8 cellular contexts compared by ENCODE assay signal in the genomic region with DNA sequence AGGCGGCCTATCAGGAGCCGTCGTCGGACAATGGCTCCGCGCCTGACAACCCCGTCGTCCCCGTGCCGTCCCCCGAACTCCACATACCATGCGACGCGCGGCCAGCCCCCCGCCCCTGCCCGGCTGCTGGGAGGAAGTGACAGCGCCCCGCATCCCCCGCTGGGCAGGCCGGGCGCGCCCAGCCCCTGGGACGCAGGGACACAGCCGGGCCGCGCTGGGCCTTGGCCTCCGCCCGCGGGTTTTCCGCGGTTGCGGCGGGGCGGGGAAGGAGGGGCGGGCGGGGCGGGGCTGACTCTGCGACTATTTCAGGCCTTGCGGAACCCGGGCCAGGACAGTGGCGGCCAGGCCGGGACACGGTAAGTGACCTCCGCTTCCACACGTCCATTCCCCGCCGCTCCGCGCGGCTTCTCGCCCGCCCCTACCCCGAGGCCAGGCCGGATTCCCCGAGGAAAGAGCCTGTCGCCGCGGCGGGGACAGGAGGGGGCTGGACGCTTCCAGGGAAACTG. TPM values are rescaled to one million over a fixed set of nuclear protein-coding genes. Genes with fewer than 3 reads are reported as not detected.
DNase-seq lines count a peak whose midpoint lies in the region; ATAC-seq, FAIRE-seq and TF ChIP-seq lines count a peak whose summit lies in the region.

A gene with protein sequence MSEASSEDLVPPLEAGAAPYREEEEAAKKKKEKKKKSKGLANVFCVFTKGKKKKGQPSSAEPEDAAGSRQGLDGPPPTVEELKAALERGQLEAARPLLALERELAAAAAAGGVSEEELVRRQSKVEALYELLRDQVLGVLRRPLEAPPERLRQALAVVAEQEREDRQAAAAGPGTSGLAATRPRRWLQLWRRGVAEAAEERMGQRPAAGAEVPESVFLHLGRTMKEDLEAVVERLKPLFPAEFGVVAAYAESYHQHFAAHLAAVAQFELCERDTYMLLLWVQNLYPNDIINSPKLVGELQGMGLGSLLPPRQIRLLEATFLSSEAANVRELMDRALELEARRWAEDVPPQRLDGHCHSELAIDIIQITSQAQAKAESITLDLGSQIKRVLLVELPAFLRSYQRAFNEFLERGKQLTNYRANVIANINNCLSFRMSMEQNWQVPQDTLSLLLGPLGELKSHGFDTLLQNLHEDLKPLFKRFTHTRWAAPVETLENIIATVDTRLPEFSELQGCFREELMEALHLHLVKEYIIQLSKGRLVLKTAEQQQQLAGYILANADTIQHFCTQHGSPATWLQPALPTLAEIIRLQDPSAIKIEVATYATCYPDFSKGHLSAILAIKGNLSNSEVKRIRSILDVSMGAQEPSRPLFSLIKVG (plus strand): TSS at position 334 of the 506 bp plus-strand sequence. CDS start 2,997 bp downstream, outside the sequence.

- no peaks in the 10 kb centered on the region; the same call in 1 of the 2 replicates for H3K9me3 ChIP-seq in AG04450 (ENCODE audit: control insufficient read depth, insufficient read depth, low read length)
- H3K9me3 ChIP-seq in H9 (ENCODE audit: control insufficient read depth, low read depth, low read length) = no peaks in the 10 kb centered on the region
- no peaks in the 10 kb centered on the region for H3K9me3 ChIP-seq in GM12878 (replicated peaks; ENCODE audit: control insufficient read depth, insufficient read depth, low read length)

- no peaks in the 10 kb centered on the region for H3K36me3 ChIP-seq in GM12878 (ENCODE audit: control insufficient read depth in 2 of 2, insufficient read depth in 2 of 2, low read length in 1 of 2)

- no peak within 1 kb of the TSS for H3K4ac ChIP-seq in H9 (ENCODE audit: low read depth, low read length)

- intact Hi-C loops in GM12878 (cut with micrococcal nuclease; ENCODE audit: unreplicated experiment) = no loop called here

- no peaks in the 10 kb centered on the region for H3K79me2 ChIP-seq in H9 (ENCODE audit: insufficient read depth, low read length)
- H3K79me2 ChIP-seq in GM12878 (ENCODE audit: control insufficient read depth, insufficient read depth, low read length) = peaks cover 21% of the 10 kb centered on the region

- H3K27ac ChIP-seq in AG04450 (ENCODE audit: low read depth, low read length) = peak within 1 kb of the TSS; percentile 11
- no peak within 1 kb of the TSS for H3K27ac ChIP-seq in H9 (ENCODE audit: insufficient read length, low read depth, low read length)
- H3K27ac ChIP-seq in GM12878 (ENCODE audit: control insufficient read depth, insufficient read depth) = peak within 1 kb of the TSS; percentile 61
- H3K27ac ChIP-seq in layer of hippocampus (ENCODE audit: low read depth, low read length) = peak within 1 kb of the TSS; percentile 74

- H3K4me3 ChIP-seq in AG04450 (ENCODE audit: low read depth, low read length) (peak within 1 kb of the TSS; percentile 45), GM12878 (peak within 1 kb of the TSS; percentile 79)

- no peak within 1 kb of the TSS for H2BK120ac ChIP-seq in H9 (ENCODE audit: low read depth, low read length, poor library complexity, severe bottlenecking)

- no peak within 1 kb of the TSS for H2AK5ac ChIP-seq in H9 (ENCODE audit: insufficient read length, low read length)

- CTCF ChIA-PET in AG04450 (lab: Charles Lee) = interaction anchor here (1.5 kb wide), 1 partner anchor 18 kb away, joined by 3 read pairs; no protein-coding TSS in a partner anchor
- CTCF ChIA-PET in GM12878 (lab: Yijun Ruan, JAX) = interaction anchor here (0.6 to 3.2 kb wide), 6 partner anchors 10 to 169 kb away, joined by 3 to 19 read pairs (median 4); no protein-coding TSS in a partner anchor

- no peaks in the 10 kb centered on the region for H3K9me3 Mint-ChIP-seq in H9
- H3K9me3 Mint-ChIP-seq in stimulated activated naive CD8-positive, alpha-beta T cell treated with anti-CD3 and anti-CD28 coated beads, Interleukin-15, amount 100 ng/mL, for 72 hours = no peaks in the 10 kb centered on the region

- H3K79me1 ChIP-seq in H9 (ENCODE audit: insufficient read depth, low read depth, low read length, poor library complexity, severe bottlenecking) = no peaks in the 10 kb centered on the region

- H3K9ac ChIP-seq in H9 (ENCODE audit: extremely low read depth, insufficient read length, low read length) (no peak within 1 kb of the TSS), GM12878 (ENCODE audit: control insufficient read depth, insufficient read depth, low read length) (peak within 1 kb of the TSS; percentile 75)

- no TSS peak for BruUV-seq in GM12878 (replicated peaks; lab: Mats Ljungman, UMichigan)

- peak within 1 kb of the TSS; percentile 57 to 68; a peak in 4 of 5 replicates for H3K4me3 Mint-ChIP-seq in H9
- H3K4me3 Mint-ChIP-seq in stimulated activated naive CD8-positive, alpha-beta T cell treated with anti-CD3 and anti-CD28 coated beads, Interleukin-15, amount 100 ng/mL, for 72 hours = peak within 1 kb of the TSS; percentile 37 to 72

- H3K4me1 ChIP-seq in H9 (ENCODE audit: insufficient read depth, low read length) (peaks cover 4% of the 10 kb centered on the region; the same call in 1 of the 2 replicates), GM12878 (ENCODE audit: control insufficient read depth, insufficient read depth, low read length) (peaks cover 21% of the 10 kb centered on the region)

- SMC1A ChIA-PET in GM12878 (lab: Charles Lee; ENCODE audit: uncharacterized antibody, unreplicated experiment) = interaction anchor here (1.2 kb wide), 1 partner anchor 17 kb away, joined by 4 read pairs; no protein-coding TSS in a partner anchor

- no peak within 1 kb of the TSS for H4K8ac ChIP-seq in H9 (replicated peaks; ENCODE audit: insufficient read length, low read depth, low read length)

- peak within 1 kb of the TSS; percentile 61; the same call in 1 of the 2 replicates for H3K14ac ChIP-seq in H9 (ENCODE audit: insufficient read depth, low read length)

- no peak within 1 kb of the TSS for H2BK15ac ChIP-seq in H9 (ENCODE audit: low read depth, low read length)

- RAD21 ChIA-PET in GM12878 (lab: Charles Lee; ENCODE audit: unreplicated experiment) = interaction anchor here (0.9 kb wide), 1 partner anchor 18 kb away, joined by 4 read pairs; no protein-coding TSS in a partner anchor

- TF ChIP-seq RAD21 in GM12878 (IDR thresholded peaks at IDR 0.05; ENCODE audit: insufficient read depth, low read depth, low read length) = no peak

- POLR2A ChIA-PET in AG04450 (lab: Yijun Ruan, JAX) (no interaction called here), GM12878 (lab: Charles Lee) (interaction anchor here (1.0 kb wide), 1 partner anchor 15 kb away, joined by 4 read pairs; no protein-coding TSS in a partner anchor)

- H3K27me3 Mint-ChIP-seq in H9 (ENCODE audit: low read depth) = peaks cover 38% of the 10 kb centered on the region
- peaks cover 49% of the 10 kb centered on the region for H3K27me3 Mint-ChIP-seq in stimulated activated naive CD8-positive, alpha-beta T cell treated with anti-CD3 and anti-CD28 coated beads, Interleukin-15, amount 100 ng/mL, for 72 hours

- peak within 1 kb of the TSS; percentile 7 for H3K4me2 ChIP-seq in H9 (ENCODE audit: insufficient read depth, insufficient read length, low read length)
- peak within 1 kb of the TSS; percentile 91 for H3K4me2 ChIP-seq in GM12878 (ENCODE audit: control insufficient read depth, insufficient read depth)

- no peak within 1 kb of the TSS; a peak in 1 of 7 replicates for H3K27ac Mint-ChIP-seq in H9
- H3K27ac Mint-ChIP-seq in stimulated activated naive CD8-positive, alpha-beta T cell treated with anti-CD3 and anti-CD28 coated beads, Interleukin-15, amount 100 ng/mL, for 72 hours = peak within 1 kb of the TSS in 1 of 2 donors; percentile 80

- TF ChIP-seq EP300 in GM12878 (IDR thresholded peaks at IDR 0.05; ENCODE audit: borderline replicate concordance in 1 of 2, control insufficient read depth in 1 of 2, low read depth in 2 of 2, low read length in 2 of 2) = no peak

- TF ChIP-seq CTCF in AG04450 (IDR thresholded peaks at IDR 0.05; ENCODE audit: low read depth, low read length) (no peak), H9 (conservative IDR thresholded peaks at IDR 0.05) (no peak), GM12878 (IDR thresholded peaks at IDR 0.05 in 2 of 3, conservative IDR thresholded peaks at IDR 0.05 in 1 of 3; ENCODE audit: control insufficient read depth in 2 of 3, extremely low read depth in 1 of 3, insufficient read depth in 1 of 3, low read depth in 3 of 3, low read length in 3 of 3) (no peak)

- no peak within 1 kb of the TSS for H2BK5ac ChIP-seq in H9 (ENCODE audit: insufficient read length, low read length)

- H3T11ph ChIP-seq in H9 (ENCODE audit: low read length) = no peak within 1 kb of the TSS

- peak; percentile 78 for TF ChIP-seq POLR2A in GM12878 (IDR thresholded peaks at IDR 0.05; ENCODE audit: low read depth, low read length)

- H3K27me3 ChIP-seq in AG04450 (ENCODE audit: control insufficient read depth, insufficient read depth, low read length) (peaks cover 14% of the 10 kb centered on the region), H9 (ENCODE audit: insufficient read depth, low read length) (no peaks in the 10 kb centered on the region), GM12878 (replicated peaks in 1 of 2; ENCODE audit: control insufficient read depth in 2 of 2, insufficient read depth in 2 of 2, low read length in 1 of 2) (no peaks in the 10 kb centered on the region), layer of hippocampus (ENCODE audit: control insufficient read depth, insufficient read depth, low read length) (peaks cover 2% of the 10 kb centered on the region)

- H3K23me2 ChIP-seq in H9 (ENCODE audit: insufficient read length, low read depth, low read length, poor library complexity, severe bottlenecking) = no peaks in the 10 kb centered on the region

- H3K4me1 Mint-ChIP-seq in H9 = peaks cover 16 to 24% of the 10 kb centered on the region in 2 experiments
- H3K4me1 Mint-ChIP-seq in stimulated activated naive CD8-positive, alpha-beta T cell treated with anti-CD3 and anti-CD28 coated beads, Interleukin-15, amount 100 ng/mL, for 72 hours = peaks cover 13% of the 10 kb centered on the region

- no peak within 1 kb of the TSS for H3K18ac ChIP-seq in H9 (ENCODE audit: insufficient read length, low read depth, low read length)

- no peak within 1 kb of the TSS for H2AFZ ChIP-seq in H9 (ENCODE audit: low read length)
- peak within 1 kb of the TSS; percentile 70 for H2AFZ ChIP-seq in GM12878 (ENCODE audit: control insufficient read depth, low read depth, low read length)

- no peak for FAIRE-seq in GM12878 (lab: Jason Lieb, UNC)

- no peak within 1 kb of the TSS for H3K56ac ChIP-seq in H9 (ENCODE audit: insufficient read length, low read depth, low read length)

- H2BK12ac ChIP-seq in H9 (ENCODE audit: insufficient read length, low read depth, low read length) = no peak within 1 kb of the TSS

- no peak within 1 kb of the TSS for H4K91ac ChIP-seq in H9 (ENCODE audit: insufficient read length, low read depth, low read length)

- no peak within 1 kb of the TSS for H2BK20ac ChIP-seq in H9 (ENCODE audit: low read depth, low read length, poor library complexity, severe bottlenecking)

- ATAC-seq in GM12878 (peak; percentile 73), GM19023 (IDR thresholded peaks at IDR 0.05; ENCODE audit: unreplicated experiment) (no peak), HG02763 (IDR thresholded peaks at IDR 0.05; ENCODE audit: unreplicated experiment) (no peak)
- peak; percentile 33 for ATAC-seq in stimulated activated naive CD8-positive, alpha-beta T cell treated with anti-CD3 and anti-CD28 coated beads, Interleukin-15, amount 100 ng/mL, for 72 hours

- peaks cover 0 to 3% (median 0%) of the 10 kb centered on the region in 3 experiments; a peak in 3 of 7 replicates for H3K36me3 Mint-ChIP-seq in H9 (ENCODE audit: insufficient read depth in 1 of 3, low read depth in 3 of 3)

- no peak for DNase-seq in AG04450 (ENCODE audit: low read depth, low spot score)
- DNase-seq in H9 = peak; percentile 82
- DNase-seq in GM12878 (ENCODE audit: low read depth, low spot score) = no peak
- DNase-seq in stimulated activated naive CD8-positive, alpha-beta T cell treated with anti-CD3 and anti-CD28 coated beads, Interleukin-15, amount 100 ng/mL, for 72 hours = no peak
- no peak for DNase-seq in D341Med (ENCODE audit: low spot score)

- H4K20me1 ChIP-seq in H9 (ENCODE audit: control insufficient read depth, insufficient read depth, insufficient read length) = peaks cover 9% of the 10 kb centered on the region
- no peaks in the 10 kb centered on the region for H4K20me1 ChIP-seq in GM12878 (ENCODE audit: control insufficient read depth, insufficient read depth)

- no peak within 1 kb of the TSS for H3K23ac ChIP-seq in H9 (ENCODE audit: insufficient read length, low read depth, low read length)

- WGBS in H9 (ENCODE audit: extremely low coverage, insufficient read length, low lambda C conversion rate) = no CpG with 5 or more reads among the region's 61 CpGs
- WGBS in GM12878 (ENCODE audit: insufficient coverage, insufficient replicate concordance, low lambda C conversion rate, missing lambda C conversion rate) = 1% methylated on average over 30 of the region's 61 CpGs

- H4K5ac ChIP-seq in H9 (ENCODE audit: insufficient read length, low read depth, low read length) = no peak within 1 kb of the TSS

- in situ Hi-C loops in GM12878 (cut with MboI) = no loop called here

RNA-seq across cellular contexts. Expression of the gene that starts here (rescaled TPM):
- polyA plus RNA-seq in AG04450 (2011; rRNA removed) (15.3 and 20.2 TPM in 2 replicates), GM12878 (2011; rRNA removed) (38.5 and 66.7 TPM in 2 replicates), GM12878 (2014; fragmentation: Illumina TruSeq; extraction: Trizol) (36.8 and 67.5 TPM in 2 replicates), GM12878 (2014; fragmentation: Nextera tagmentation; extraction: Ambion mirVana) (100 to 1,000 TPM in 1 of 2 experiments, 10 to 100 TPM in 1; 85.6 to 106 TPM), GM12878 (2014; rRNA removed) (137 and 150 TPM in 2 replicates), GM12878 (2016; fragmentation: Nextera tagmentation; extraction: Ambion mirVana) (1 to 10 TPM; 7.1 TPM)
- polyA minus RNA-seq in AG04450 (2011; rRNA and poly(A)+ RNA removed) = 14.6 and 24.9 TPM in 2 replicates
- total RNA-seq in H9 (2021) (29.3 and 29.7 TPM in 2 replicates), GM12878 (2014; rRNA removed) (75.4 and 81.6 TPM in 2 replicates), GM12878 (2014; rRNA removed; fragmentation: Illumina TruSeq; extraction: Trizol) (51.0 and 58.3 TPM in 2 replicates), GM12878 (2021) (107 and 116 TPM in 2 replicates)
- 228 and 277 TPM in 2 replicates for total RNA-seq in GM12878 (2013; cell fraction: nucleolus; rRNA removed)
- 25.2 TPM for polyA plus RNA-seq in GM12878 (2011; ENCODE audit: low read depth)
- 82.8 and 101 TPM in 2 replicates for polyA plus RNA-seq in GM12878 (2011; cell fraction: cytosol; rRNA removed)
- 340 and 362 TPM in 2 replicates for polyA plus RNA-seq in GM12878 (2011; cell fraction: nucleus; rRNA removed)
- 41.1 and 61.7 TPM in 2 replicates for polyA plus RNA-seq in GM12878 (2012)
- polyA minus RNA-seq in GM12878 (2011; rRNA and poly(A)+ RNA removed) = 29.0 and 63.6 TPM in 2 replicates
- polyA minus RNA-seq in GM12878 (2011; cell fraction: cytosol; rRNA and poly(A)+ RNA removed) = 40.4 and 44.5 TPM in 2 replicates
- polyA minus RNA-seq in GM12878 (2011; cell fraction: nucleus; rRNA and poly(A)+ RNA removed) = 25.3 and 36.6 TPM in 2 replicates

Comparison
In these comparisons a context has a peak if more than half of its experiments do, and no peak if none do; other contexts are left out.
1. ATAC-seq: peak in GM12878 (single experiment) and stimulated activated naive CD8-positive, alpha-beta T cell treated with anti-CD3 and anti-CD28 coated beads, Interleukin-15, amount 100 ng/mL, for 72 hours (single experiment); none in GM19023 (single experiment) and HG02763 (single experiment).